In the genomic region with DNA sequence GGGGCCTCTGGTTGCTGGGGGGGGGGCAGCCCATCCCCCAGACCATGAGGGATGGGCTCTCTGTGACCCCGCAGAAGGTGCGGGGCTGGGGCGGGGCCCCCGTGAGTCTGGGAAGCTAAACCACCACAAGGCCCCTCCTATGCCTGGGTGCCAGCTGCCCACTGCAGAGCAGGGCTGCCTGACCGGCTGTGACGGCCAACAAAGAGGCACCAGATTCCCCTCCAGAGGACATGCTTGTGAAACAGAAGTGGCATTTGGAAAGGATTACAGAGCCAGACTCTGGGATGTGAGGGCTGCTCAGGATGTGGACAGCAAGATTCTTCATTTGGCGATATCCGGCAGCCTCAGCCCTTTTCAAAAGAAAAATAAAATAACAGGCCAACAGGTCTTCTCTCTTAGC, we compare ENCODE assay signal across 18 cellular contexts.
DNase-seq lines count a peak whose midpoint lies in the region; ATAC-seq lines count a peak whose summit lies in the region.
"Had no signal": no experiment of that assay in that cellular context is flagged by ENCODE, and none has a peak within 500 bp of the region (broad histone marks: within the 10 kb centered on the region; RNA-seq: fewer than 3 reads in every experiment).

No MANE protein-coding gene starts in this region.

- DNase-seq in NCI-H1092 treated with DMSO at 0.1 percent for 48 hours (lab: John Stamatoyannopoulos, UW) (peak; percentile 31), NCI-H1092 (lab: John Stamatoyannopoulos, UW) (no peak), NCI-H524 (lab: John Stamatoyannopoulos, UW) (peak; percentile 82 to 95), medulla oblongata (ENCODE audit: extremely low spot score) (peak; percentile 52), superior temporal gyrus (ENCODE audit: extremely low spot score) (peak; percentile 23), NCI-H774 (lab: John Stamatoyannopoulos, UW) (no peak), KBM-7 (no peak)
- DNase-seq: DMS 273 treated with DMSO at 0.1 percent for 48 hours; MV-4-11; NCI-H146; NCI-H2081; NK-92 treated with Interleukin-12 subunit alpha and Interleukin-12 subunit beta, amount 100 ng/mL, for 24 hours; OCI-M1; RPMI8226; SIG-M5; SW 1271 had no signal

- no peak for ATAC-seq in GM21576 (IDR thresholded peaks at IDR 0.05; ENCODE audit: unreplicated experiment)
- ATAC-seq: K562 had no signal

- in situ Hi-C loops in KBM-7 (cut with MboI; ENCODE audit: low pct_unique_long_range_greater_than_20kb, low sequenced_read_pairs): no loop called here

Comparison
In these comparisons a context has a peak if more than half of its experiments do, and no peak if none do; other contexts are left out.
1. DNase-seq: peak in NCI-H1092 treated with DMSO at 0.1 percent for 48 hours (single experiment), NCI-H524 (2 of 2), medulla oblongata (single experiment) and superior temporal gyrus (single experiment); none in NCI-H1092 (single experiment), NCI-H774 (single experiment) and KBM-7 (single experiment).